In genomic region chr3:67564008-67564407, GRCh38 we compare ENCODE assay signal across 25 cellular contexts.
"Had no signal": no experiment of that assay in that cellular context is flagged by ENCODE, and none has a peak within 500 bp of the region (broad histone marks: within the 10 kb centered on the region; RNA-seq: fewer than 3 reads in every experiment).

No MANE protein-coding gene starts in this region.

- H3K4me3 ChIP-seq: Peyer's patch, SJCRH30 had no signal

- H3K4me3 Mint-ChIP-seq: activated CD4-positive, alpha-beta memory T cell treated with anti-CD3 and anti-CD28 coated beads for 36 hours; activated CD4-positive, alpha-beta T cell treated with anti-CD3 and anti-CD28 coated beads, Interleukin-2, amount 10 ng/mL, durations not matched to agents 7 days and 5 days; activated T-cell treated with anti-CD3 and anti-CD28 coated beads, Interleukin-2, amount 50 U/mL, for 4 hours had no signal

- H3K9ac ChIP-seq: SK-N-SH had no signal

- H3K4me2 ChIP-seq: SK-N-SH had no signal

- H3K9me3 ChIP-seq: Peyer's patch, SJCRH30, SK-N-SH had no signal

- H3K27me3 ChIP-seq: Peyer's patch, SJCRH30 had no signal

- H3K9me3 Mint-ChIP-seq: activated CD4-positive, alpha-beta memory T cell treated with anti-CD3 and anti-CD28 coated beads for 36 hours had no signal

- H3K27me3 Mint-ChIP-seq: activated CD4-positive, alpha-beta memory T cell treated with anti-CD3 and anti-CD28 coated beads for 36 hours; activated CD4-positive, alpha-beta T cell treated with anti-CD3 and anti-CD28 coated beads, Interleukin-2, amount 10 ng/mL, durations not matched to agents 7 days and 5 days had no signal

- DNase-seq: activated CD4-positive, alpha-beta memory T cell treated with anti-CD3 and anti-CD28 coated beads for 36 hours; activated CD4-positive, alpha-beta T cell treated with anti-CD3 and anti-CD28 coated beads, Interleukin-2, amount 10 ng/mL, durations not matched to agents 7 days and 5 days; activated CD4-positive, CD25-positive, alpha-beta regulatory T cell; activated CD8-positive, alpha-beta memory T cell treated with anti-CD3 and anti-CD28 coated beads for 24 hours; activated effector memory CD4-positive, alpha-beta T cell treated with anti-CD3 and anti-CD28 coated beads, Interleukin-2, amount 50 U/mL, for 16 hours; activated naive CD4-positive, alpha-beta T cell treated with Interleukin-2 at 50 U/mL for 16 hours; activated T-cell treated with anti-CD3 and anti-CD28 coated beads, Interleukin-2, amount 50 U/mL, for 4 hours; caudate nucleus; KG1; NCI-H1048; NCI-H1417; NCI-H1930; NCI-H345; NCI-H510A; NCI-H526 treated with DMSO at 0.1 percent for 48 hours; NCI-H82; NK-92 treated with Interleukin-12 subunit alpha and Interleukin-12 subunit beta, amount 100 ng/mL, for 24 hours; Peyer's patch; Right ventricle myocardium superior; SJCRH30; SK-N-SH; T-helper 1 cell had no signal

- H3K4me1 Mint-ChIP-seq: activated CD4-positive, alpha-beta T cell treated with anti-CD3 and anti-CD28 coated beads, Interleukin-2, amount 10 ng/mL, durations not matched to agents 7 days and 5 days had no signal

- H3K36me3 ChIP-seq: Peyer's patch, SJCRH30 had no signal

- H3K27ac Mint-ChIP-seq: activated CD4-positive, alpha-beta memory T cell treated with anti-CD3 and anti-CD28 coated beads for 36 hours; activated CD4-positive, alpha-beta T cell treated with anti-CD3 and anti-CD28 coated beads, Interleukin-2, amount 10 ng/mL, durations not matched to agents 7 days and 5 days; activated naive CD4-positive, alpha-beta T cell treated with anti-CD3 and anti-CD28 coated beads, Interleukin-2, amount 50 U/mL, for 72 hours had no signal

- H3K27ac ChIP-seq: Peyer's patch, RWPE1, SJCRH30, VCaP had no signal

- H3K4me1 ChIP-seq: SJCRH30 had no signal

- ATAC-seq: activated naive CD4-positive, alpha-beta T cell treated with anti-CD3 and anti-CD28 coated beads, Interleukin-2, amount 50 U/mL, for 72 hours; activated T-cell treated with anti-CD3 and anti-CD28 coated beads, Interleukin-2, amount 50 U/mL, for 4 hours had no signal
